20 cellular contexts compared by ENCODE assay signal in genomic region chrX:74514384-74514783, GRCh38.
DNase-seq lines count a peak whose midpoint lies in the region; ATAC-seq, FAIRE-seq and TF ChIP-seq lines count a peak whose summit lies in the region.
"Had no signal": no experiment of that assay in that cellular context is flagged by ENCODE, and none has a peak within 500 bp of the region (broad histone marks: within the 10 kb centered on the region; RNA-seq: fewer than 3 reads in every experiment).

No MANE protein-coding gene starts in this region.

- H3K4me3 ChIP-seq in HUES48 (ENCODE audit: low read depth, low read length) (0 out of 2 replicates have a peak overlapping the region, but pooled peaks have one; percentile 26), K562 (no peak overlapping the region), HepG2 (replicated peaks in 1 of 3; ENCODE audit: insufficient read depth in 1 of 3, low read depth in 2 of 3, low read length in 3 of 3) (no peak overlapping the region), esophagus squamous epithelium (no peak overlapping the region)
- H3K4me3 ChIP-seq: gastroesophageal sphincter, tibial nerve had no signal

- H3K9me3 ChIP-seq in HUES48 (ENCODE audit: control insufficient read depth, insufficient read depth, low read length) (peaks cover 30% of the 10 kb centered on the region), K562 (replicated peaks; ENCODE audit: control insufficient read depth, insufficient read depth, low read depth, low read length) (no peaks in the 10 kb centered on the region), HepG2 (ENCODE audit: low read length) (no peaks in the 10 kb centered on the region), esophagus squamous epithelium (no peaks in the 10 kb centered on the region)
- H3K9me3 ChIP-seq: gastroesophageal sphincter, tibial nerve had no signal

- TF ChIP-seq EP300 in K562 (IDR thresholded peaks at IDR 0.05; ENCODE audit: low read length) (no peak), HepG2 (IDR thresholded peaks at IDR 0.05; ENCODE audit: low read depth in 2 of 2, low read length in 2 of 2) (no peak), HepG2 (CRISPR knock-in tag; IDR thresholded peaks at IDR 0.05; ENCODE audit: borderline replicate concordance) (no peak)

- H3K36me3 ChIP-seq in HUES48 (ENCODE audit: control insufficient read depth, insufficient read depth, low read length) (no peaks in the 10 kb centered on the region), K562 (ENCODE audit: control insufficient read depth, insufficient read depth, low read length) (no peaks in the 10 kb centered on the region), HepG2 (replicated peaks in 1 of 2; ENCODE audit: control insufficient read depth in 1 of 2, insufficient read depth in 2 of 2, low read length in 2 of 2) (no peaks in the 10 kb centered on the region), esophagus squamous epithelium (no peaks in the 10 kb centered on the region)
- H3K36me3 ChIP-seq: gastroesophageal sphincter, tibial nerve had no signal

- H3K4me1 ChIP-seq in HUES48 (ENCODE audit: control insufficient read depth, insufficient read depth, low read length) (peaks cover 15% of the 10 kb centered on the region; the same call in 1 of the 2 replicates), K562 (replicated peaks in 1 of 2; ENCODE audit: control insufficient read depth in 2 of 2, insufficient read depth in 2 of 2, low read length in 2 of 2) (no peaks in the 10 kb centered on the region), HepG2 (ENCODE audit: insufficient read depth, low read length) (no peaks in the 10 kb centered on the region), esophagus squamous epithelium (no peaks in the 10 kb centered on the region)
- H3K4me1 ChIP-seq: tibial nerve had no signal

- no peak for TF ChIP-seq CTCF in K562 (IDR thresholded peaks at IDR 0.05 in 2 of 3, conservative IDR thresholded peaks at IDR 0.05 in 1 of 3; ENCODE audit: insufficient read depth in 2 of 3, low read depth in 1 of 3, low read length in 3 of 3)
- TF ChIP-seq CTCF in HepG2 (CRISPR knock-in tag; IDR thresholded peaks at IDR 0.05): no peak
- no peak for TF ChIP-seq CTCF in esophagus squamous epithelium (IDR thresholded peaks at IDR 0.05)

- H2AFZ ChIP-seq in K562 (ENCODE audit: low read depth, low read length) (no peak overlapping the region), HepG2 (ENCODE audit: low read length) (no peak overlapping the region)

- H3K9ac ChIP-seq in HUES48 (ENCODE audit: low read depth, low read length) (no peak overlapping the region), K562 (ENCODE audit: insufficient read depth in 1 of 2, low read depth in 2 of 2, low read length in 2 of 2) (no peak overlapping the region), HepG2 (ENCODE audit: insufficient read depth, low read depth, low read length) (no peak overlapping the region)

- in situ Hi-C loops in K562 (cut with MboI) (no loop called here), HepG2 (cut with HindIII; ENCODE audit: extremely low pct_ligation_motif_present, low pct_unique_long_range_greater_than_20kb) (no loop called here)

- ATAC-seq in K562 (no peak), HepG2 (no peak)
- ATAC-seq: gastroesophageal sphincter, left ventricle myocardium superior, Right ventricle myocardium inferior had no signal

- TF ChIP-seq POLR2A in K562 (conservative IDR thresholded peaks at IDR 0.05) (no peak), HepG2 (IDR thresholded peaks at IDR 0.05; ENCODE audit: insufficient read depth in 1 of 2, low read depth in 2 of 2, low read length in 2 of 2) (no peak), esophagus squamous epithelium (IDR thresholded peaks at IDR 0.05) (no peak)

- H3K4me2 ChIP-seq in K562 (ENCODE audit: insufficient read depth, low read length) (no peak overlapping the region), HepG2 (ENCODE audit: low read depth, low read length) (no peak overlapping the region)

- 6% methylated on average over 2 of the region's 2 CpGs for WGBS in K562 (ENCODE audit: insufficient coverage, low coverage, missing lambda C conversion rate)
- WGBS in HepG2 (ENCODE audit: low lambda C conversion rate): no CpG with 5 or more reads among the region's 2 CpGs
- WGBS in esophagus squamous epithelium, 2 donors: 0 to 44% methylated on average over 1 to 2 of the region's 2 CpGs

- H3K27ac ChIP-seq in HUES48 (ENCODE audit: low read depth, low read length): no peak overlapping the region
- H3K27ac ChIP-seq in K562 (ENCODE audit: extremely low read depth, low read depth, low read length): no peak overlapping the region
- H3K27ac ChIP-seq in HepG2 (ENCODE audit: extremely low read length, insufficient read depth, low read length): no peak overlapping the region
- H3K27ac ChIP-seq in esophagus squamous epithelium: no peak overlapping the region
- H3K27ac ChIP-seq: gastroesophageal sphincter, tibial nerve had no signal

- CTCF ChIA-PET in K562 (lab: Yijun Ruan, JAX; ENCODE audit: low intra/inter-chr PET ratio): no interaction called here
- CTCF ChIA-PET in HepG2 (lab: Yijun Ruan, JAX; ENCODE audit: low intra/inter-chr PET ratio, low total read pairs): no interaction called here

- H4K20me1 ChIP-seq in K562 (replicated peaks; ENCODE audit: control insufficient read depth, insufficient read depth, low read length): no peaks in the 10 kb centered on the region
- H4K20me1 ChIP-seq in HepG2 (ENCODE audit: insufficient read depth, low read length): no peaks in the 10 kb centered on the region

- DNase-seq in Daoy (ENCODE audit: low read depth) (peak; percentile 24), K562 (ENCODE audit: extremely low read depth in 1 of 4, low spot score in 3 of 4) (no peak), HepG2 (ENCODE audit: low spot score) (peak; percentile 2), esophagus squamous epithelium (lab: John Stamatoyannopoulos, UW) (no peak), GDM1 (lab: John Stamatoyannopoulos, UW) (no peak), cortex of kidney (lab: John Stamatoyannopoulos, UW) (no peak)
- DNase-seq: activated CD4-positive, alpha-beta T cell treated with anti-CD3 and anti-CD28 coated beads for 1 hour; activated naive CD4-positive, alpha-beta T cell treated with anti-CD3 and anti-CD28 coated beads for 36 hours; activated T-cell treated with anti-CD3 and anti-CD28 coated beads, Interleukin-2, amount 50 U/mL, for 24 hours; CD4-positive, CD25-positive, alpha-beta regulatory T cell; central memory CD4-positive, alpha-beta T cell; left ventricle myocardium superior; NCI-H187; NCI-H2227 treated with DMSO at 0.1 percent for 48 hours; stimulated activated CD4-positive, alpha-beta T cell treated with anti-CD3 and anti-CD28 coated beads, Interleukin-4, amount 100 ng/mL, for 24 hours; SW 1271 had no signal

- H3K79me2 ChIP-seq in K562 (ENCODE audit: control insufficient read depth, insufficient read depth, low read length) (no peaks in the 10 kb centered on the region), HepG2 (ENCODE audit: insufficient read depth, low read length) (no peaks in the 10 kb centered on the region)

- TF ChIP-seq RAD21 in K562 (CRISPR knock-in tag; conservative IDR thresholded peaks at IDR 0.05 in 1 of 2, IDR thresholded peaks at IDR 0.05 in 1 of 2): no peak
- no peak for TF ChIP-seq RAD21 in HepG2 (CRISPR knock-in tag; IDR thresholded peaks at IDR 0.05)

- H3K9me1 ChIP-seq in K562 (ENCODE audit: control insufficient read depth, insufficient read depth, low read length): no peaks in the 10 kb centered on the region

- intact Hi-C loops in K562 (cut with micrococcal nuclease): no loop called here
- intact Hi-C loops in HepG2 (cut with micrococcal nuclease; ENCODE audit: unreplicated experiment): no loop called here
- intact Hi-C loops in esophagus squamous epithelium (cut with DNase I): no loop called here

- FAIRE-seq in K562 (lab: Jason Lieb, UNC) (no peak), HepG2 (lab: Jason Lieb, UNC) (no peak)

- POLR2A ChIA-PET in K562 (lab: Yijun Ruan, JAX): interaction anchor here (0.8 kb wide), 1 partner anchor 95 kb away, joined by 6 read pairs; no protein-coding TSS in a partner anchor
- POLR2A ChIA-PET in HepG2 (lab: Yijun Ruan, JAX): no interaction called here

- BruUV-seq in K562 (replicated peaks; lab: Mats Ljungman, UMichigan): no TSS peak
- BruUV-seq in HepG2 (replicated peaks; lab: Mats Ljungman, UMichigan): no TSS peak

- H3K27me3 ChIP-seq in HUES48 (ENCODE audit: control insufficient read depth, insufficient read depth, low read length) (no peaks in the 10 kb centered on the region), K562 (ENCODE audit: control insufficient read depth in 2 of 2, insufficient read depth in 2 of 2, low read length in 2 of 2) (no peaks in the 10 kb centered on the region), HepG2 (ENCODE audit: control insufficient read depth in 1 of 2, insufficient read depth in 2 of 2, low read length in 2 of 2) (no peaks in the 10 kb centered on the region), esophagus squamous epithelium (no peaks in the 10 kb centered on the region)
- H3K27me3 ChIP-seq: gastroesophageal sphincter, tibial nerve had no signal

TF ChIP-seq in K562, 482 proteins besides CTCF, POLR2A, EP300 and RAD21:
- TF ChIP-seq NFIX (CRISPR knock-in tag; IDR thresholded peaks at IDR 0.05; ENCODE audit: low read depth) (peak; percentile 67), NFIC (IDR thresholded peaks at IDR 0.05) (peak; percentile 91), ZNF133 (CRISPR knock-in tag; IDR thresholded peaks at IDR 0.05) (no peak)

TF ChIP-seq in HepG2, 621 proteins besides CTCF, POLR2A, EP300 and RAD21:
- no peak for TF ChIP-seq U2AF1 (optimal IDR thresholded peaks at IDR 0.05; ENCODE audit: low read depth, low read length)
- peak; percentile 66; the same call in 1 of the 2 replicates for TF ChIP-seq LCORL (IDR thresholded peaks at IDR 0.05)
- no peak for TF ChIP-seq LCORL (CRISPR knock-in tag; IDR thresholded peaks at IDR 0.05)

Comparison
In these comparisons a context has a peak if more than half of its experiments do, and no peak if none do; other contexts are left out.
1. DNase-seq: peak in Daoy (single experiment) and HepG2 (single experiment); none in K562 (0 of 4), esophagus squamous epithelium (single experiment), GDM1 (single experiment) and cortex of kidney (single experiment).